Comparison of ENCODE assay signal across 2 cellular contexts in the genomic region with DNA sequence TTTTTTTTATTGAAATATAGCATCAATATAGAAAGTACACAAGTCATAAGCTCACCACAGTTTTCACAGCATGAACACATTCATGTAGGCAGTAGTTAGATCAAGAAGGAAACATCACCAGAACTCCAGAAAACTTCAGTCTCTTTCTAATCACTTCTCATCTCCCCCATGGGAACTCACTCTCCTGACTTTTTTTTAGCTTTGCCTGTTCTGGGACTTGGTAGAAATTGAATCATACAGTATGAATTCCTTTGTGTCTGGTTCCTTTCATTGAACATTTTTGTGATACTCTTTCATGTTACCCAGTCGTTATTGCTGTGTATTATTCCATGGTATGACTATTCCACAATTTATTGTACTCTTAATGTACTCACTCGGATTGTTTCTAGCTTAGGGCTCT.
TF ChIP-seq lines count a peak whose summit lies in the region.

No MANE protein-coding gene starts in this region.

TF ChIP-seq in SK-N-SH, 30 proteins besides CTCF, POLR2A, EP300 and RAD21 (continued from another document):
- TF ChIP-seq, protein P1, sequence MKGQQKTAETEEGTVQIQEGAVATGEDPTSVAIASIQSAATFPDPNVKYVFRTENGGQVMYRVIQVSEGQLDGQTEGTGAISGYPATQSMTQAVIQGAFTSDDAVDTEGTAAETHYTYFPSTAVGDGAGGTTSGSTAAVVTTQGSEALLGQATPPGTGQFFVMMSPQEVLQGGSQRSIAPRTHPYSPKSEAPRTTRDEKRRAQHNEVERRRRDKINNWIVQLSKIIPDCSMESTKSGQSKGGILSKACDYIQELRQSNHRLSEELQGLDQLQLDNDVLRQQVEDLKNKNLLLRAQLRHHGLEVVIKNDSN (IDR thresholded peaks at IDR 0.05; ENCODE audit: borderline replicate concordance, low read depth), result no peak
- TF ChIP-seq, protein P2, sequence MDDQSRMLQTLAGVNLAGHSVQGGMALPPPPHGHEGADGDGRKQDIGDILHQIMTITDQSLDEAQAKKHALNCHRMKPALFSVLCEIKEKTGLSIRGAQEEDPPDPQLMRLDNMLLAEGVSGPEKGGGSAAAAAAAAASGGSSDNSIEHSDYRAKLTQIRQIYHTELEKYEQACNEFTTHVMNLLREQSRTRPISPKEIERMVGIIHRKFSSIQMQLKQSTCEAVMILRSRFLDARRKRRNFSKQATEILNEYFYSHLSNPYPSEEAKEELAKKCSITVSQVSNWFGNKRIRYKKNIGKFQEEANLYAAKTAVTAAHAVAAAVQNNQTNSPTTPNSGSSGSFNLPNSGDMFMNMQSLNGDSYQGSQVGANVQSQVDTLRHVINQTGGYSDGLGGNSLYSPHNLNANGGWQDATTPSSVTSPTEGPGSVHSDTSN (IDR thresholded peaks at IDR 0.05), result no peak
TF ChIP-seq in SK-N-SH: peak in this region for 0.

TF ChIP-seq in SK-N-SH treated with all-trans-retinoic acid at 6 μM for 48 hours, 23 proteins besides CTCF, POLR2A, EP300 and RAD21 (continued from another document):
- TF ChIP-seq, protein P3, sequence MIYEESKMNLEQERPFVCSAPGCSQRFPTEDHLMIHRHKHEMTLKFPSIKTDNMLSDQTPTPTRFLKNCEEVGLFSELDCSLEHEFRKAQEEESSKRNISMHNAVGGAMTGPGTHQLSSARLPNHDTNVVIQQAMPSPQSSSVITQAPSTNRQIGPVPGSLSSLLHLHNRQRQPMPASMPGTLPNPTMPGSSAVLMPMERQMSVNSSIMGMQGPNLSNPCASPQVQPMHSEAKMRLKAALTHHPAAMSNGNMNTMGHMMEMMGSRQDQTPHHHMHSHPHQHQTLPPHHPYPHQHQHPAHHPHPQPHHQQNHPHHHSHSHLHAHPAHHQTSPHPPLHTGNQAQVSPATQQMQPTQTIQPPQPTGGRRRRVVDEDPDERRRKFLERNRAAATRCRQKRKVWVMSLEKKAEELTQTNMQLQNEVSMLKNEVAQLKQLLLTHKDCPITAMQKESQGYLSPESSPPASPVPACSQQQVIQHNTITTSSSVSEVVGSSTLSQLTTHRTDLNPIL (CRISPR knock-in tag; IDR thresholded peaks at IDR 0.05; ENCODE audit: low read depth), result no peak
- TF ChIP-seq ESRRG (CRISPR knock-in tag; IDR thresholded peaks at IDR 0.05) (no peak), TCF4 (CRISPR knock-in tag; IDR thresholded peaks at IDR 0.05; ENCODE audit: borderline replicate concordance) (no peak), OSR1 (CRISPR knock-in tag; IDR thresholded peaks at IDR 0.05) (no peak), ZFP3 (CRISPR knock-in tag; IDR thresholded peaks at IDR 0.05) (no peak), TOX (CRISPR knock-in tag; IDR thresholded peaks at IDR 0.05; ENCODE audit: borderline replicate concordance) (no peak), ARNTL (CRISPR knock-in tag; IDR thresholded peaks at IDR 0.05; ENCODE audit: borderline replicate concordance, low read depth) (no peak), CSDC2 (CRISPR knock-in tag; IDR thresholded peaks at IDR 0.05) (no peak), ZC3H10 (CRISPR knock-in tag; IDR thresholded peaks at IDR 0.05) (no peak), PPARA (CRISPR knock-in tag; IDR thresholded peaks at IDR 0.05; ENCODE audit: borderline replicate concordance) (no peak), ISL1 (CRISPR knock-in tag; IDR thresholded peaks at IDR 0.05) (no peak), BACH2 (CRISPR knock-in tag; IDR thresholded peaks at IDR 0.05; ENCODE audit: borderline replicate concordance) (no peak), ZNF565 (CRISPR knock-in tag; conservative IDR thresholded peaks at IDR 0.05; ENCODE audit: low read depth) (no peak)
- TF ChIP-seq, protein P4, sequence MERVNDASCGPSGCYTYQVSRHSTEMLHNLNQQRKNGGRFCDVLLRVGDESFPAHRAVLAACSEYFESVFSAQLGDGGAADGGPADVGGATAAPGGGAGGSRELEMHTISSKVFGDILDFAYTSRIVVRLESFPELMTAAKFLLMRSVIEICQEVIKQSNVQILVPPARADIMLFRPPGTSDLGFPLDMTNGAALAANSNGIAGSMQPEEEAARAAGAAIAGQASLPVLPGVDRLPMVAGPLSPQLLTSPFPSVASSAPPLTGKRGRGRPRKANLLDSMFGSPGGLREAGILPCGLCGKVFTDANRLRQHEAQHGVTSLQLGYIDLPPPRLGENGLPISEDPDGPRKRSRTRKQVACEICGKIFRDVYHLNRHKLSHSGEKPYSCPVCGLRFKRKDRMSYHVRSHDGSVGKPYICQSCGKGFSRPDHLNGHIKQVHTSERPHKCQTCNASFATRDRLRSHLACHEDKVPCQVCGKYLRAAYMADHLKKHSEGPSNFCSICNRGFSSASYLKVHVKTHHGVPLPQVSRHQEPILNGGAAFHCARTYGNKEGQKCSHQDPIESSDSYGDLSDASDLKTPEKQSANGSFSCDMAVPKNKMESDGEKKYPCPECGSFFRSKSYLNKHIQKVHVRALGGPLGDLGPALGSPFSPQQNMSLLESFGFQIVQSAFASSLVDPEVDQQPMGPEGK (CRISPR knock-in tag; IDR thresholded peaks at IDR 0.05; ENCODE audit: borderline replicate concordance), result no peak
- TF ChIP-seq, protein P5, sequence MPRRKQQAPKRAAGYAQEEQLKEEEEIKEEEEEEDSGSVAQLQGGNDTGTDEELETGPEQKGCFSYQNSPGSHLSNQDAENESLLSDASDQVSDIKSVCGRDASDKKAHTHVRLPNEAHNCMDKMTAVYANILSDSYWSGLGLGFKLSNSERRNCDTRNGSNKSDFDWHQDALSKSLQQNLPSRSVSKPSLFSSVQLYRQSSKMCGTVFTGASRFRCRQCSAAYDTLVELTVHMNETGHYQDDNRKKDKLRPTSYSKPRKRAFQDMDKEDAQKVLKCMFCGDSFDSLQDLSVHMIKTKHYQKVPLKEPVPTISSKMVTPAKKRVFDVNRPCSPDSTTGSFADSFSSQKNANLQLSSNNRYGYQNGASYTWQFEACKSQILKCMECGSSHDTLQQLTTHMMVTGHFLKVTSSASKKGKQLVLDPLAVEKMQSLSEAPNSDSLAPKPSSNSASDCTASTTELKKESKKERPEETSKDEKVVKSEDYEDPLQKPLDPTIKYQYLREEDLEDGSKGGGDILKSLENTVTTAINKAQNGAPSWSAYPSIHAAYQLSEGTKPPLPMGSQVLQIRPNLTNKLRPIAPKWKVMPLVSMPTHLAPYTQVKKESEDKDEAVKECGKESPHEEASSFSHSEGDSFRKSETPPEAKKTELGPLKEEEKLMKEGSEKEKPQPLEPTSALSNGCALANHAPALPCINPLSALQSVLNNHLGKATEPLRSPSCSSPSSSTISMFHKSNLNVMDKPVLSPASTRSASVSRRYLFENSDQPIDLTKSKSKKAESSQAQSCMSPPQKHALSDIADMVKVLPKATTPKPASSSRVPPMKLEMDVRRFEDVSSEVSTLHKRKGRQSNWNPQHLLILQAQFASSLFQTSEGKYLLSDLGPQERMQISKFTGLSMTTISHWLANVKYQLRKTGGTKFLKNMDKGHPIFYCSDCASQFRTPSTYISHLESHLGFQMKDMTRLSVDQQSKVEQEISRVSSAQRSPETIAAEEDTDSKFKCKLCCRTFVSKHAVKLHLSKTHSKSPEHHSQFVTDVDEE (CRISPR knock-in tag; IDR thresholded peaks at IDR 0.05), result no peak
- TF ChIP-seq, protein P6, sequence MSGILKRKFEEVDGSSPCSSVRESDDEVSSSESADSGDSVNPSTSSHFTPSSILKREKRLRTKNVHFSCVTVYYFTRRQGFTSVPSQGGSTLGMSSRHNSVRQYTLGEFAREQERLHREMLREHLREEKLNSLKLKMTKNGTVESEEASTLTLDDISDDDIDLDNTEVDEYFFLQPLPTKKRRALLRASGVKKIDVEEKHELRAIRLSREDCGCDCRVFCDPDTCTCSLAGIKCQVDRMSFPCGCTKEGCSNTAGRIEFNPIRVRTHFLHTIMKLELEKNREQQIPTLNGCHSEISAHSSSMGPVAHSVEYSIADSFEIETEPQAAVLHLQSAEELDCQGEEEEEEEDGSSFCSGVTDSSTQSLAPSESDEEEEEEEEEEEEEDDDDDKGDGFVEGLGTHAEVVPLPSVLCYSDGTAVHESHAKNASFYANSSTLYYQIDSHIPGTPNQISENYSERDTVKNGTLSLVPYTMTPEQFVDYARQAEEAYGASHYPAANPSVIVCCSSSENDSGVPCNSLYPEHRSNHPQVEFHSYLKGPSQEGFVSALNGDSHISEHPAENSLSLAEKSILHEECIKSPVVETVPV (CRISPR knock-in tag; IDR thresholded peaks at IDR 0.05), result no peak
- TF ChIP-seq, protein P7, sequence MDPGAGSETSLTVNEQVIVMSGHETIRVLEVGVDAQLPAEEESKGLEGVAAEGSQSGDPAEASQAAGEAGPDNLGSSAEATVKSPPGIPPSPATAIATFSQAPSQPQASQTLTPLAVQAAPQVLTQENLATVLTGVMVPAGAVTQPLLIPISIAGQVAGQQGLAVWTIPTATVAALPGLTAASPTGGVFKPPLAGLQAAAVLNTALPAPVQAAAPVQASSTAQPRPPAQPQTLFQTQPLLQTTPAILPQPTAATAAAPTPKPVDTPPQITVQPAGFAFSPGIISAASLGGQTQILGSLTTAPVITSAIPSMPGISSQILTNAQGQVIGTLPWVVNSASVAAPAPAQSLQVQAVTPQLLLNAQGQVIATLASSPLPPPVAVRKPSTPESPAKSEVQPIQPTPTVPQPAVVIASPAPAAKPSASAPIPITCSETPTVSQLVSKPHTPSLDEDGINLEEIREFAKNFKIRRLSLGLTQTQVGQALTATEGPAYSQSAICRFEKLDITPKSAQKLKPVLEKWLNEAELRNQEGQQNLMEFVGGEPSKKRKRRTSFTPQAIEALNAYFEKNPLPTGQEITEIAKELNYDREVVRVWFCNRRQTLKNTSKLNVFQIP (CRISPR knock-in tag; IDR thresholded peaks at IDR 0.05; ENCODE audit: borderline replicate concordance, low read depth), result no peak
